ENCODE assay signal across 23 cellular contexts in genomic region chr21:28903448-28903847, GRCh38.
"Had no signal": no experiment of that assay in that cellular context is flagged by ENCODE, and none has a peak within 500 bp of the region (broad histone marks: within the 10 kb centered on the region; RNA-seq: fewer than 3 reads in every experiment).

No MANE protein-coding gene starts in this region.

- DNase-seq: dermis blood vessel endothelial cell; dorsolateral prefrontal cortex; effector CD4-positive, alpha-beta T cell; effector memory CD4-positive, alpha-beta T cell; foreskin keratinocyte; heart left ventricle; hypothalamus; immature natural killer cell; islet precursor cell; kidney; kidney glomerular epithelial cell; left ventricle myocardium superior; lower lobe of right lung; mesenchymal stem cell; mucosa of descending colon had no signal

- FAIRE-seq: colon, endothelial cell of umbilical vein, frontal cortex, kidney had no signal

- ATAC-seq: foreskin keratinocyte, gastroesophageal sphincter, heart left ventricle, left lung, left ventricle myocardium superior, lower lobe of right lung, mucosa of descending colon had no signal

- H3K4me3 ChIP-seq: coronary artery, dorsolateral prefrontal cortex, esophagus muscularis mucosa, gastroesophageal sphincter, heart left ventricle, hepatocyte, left lung, lower lobe of right lung, mucosa of descending colon had no signal

- H2AFZ ChIP-seq: hepatocyte had no signal

- H3K4me1 ChIP-seq: foreskin keratinocyte, heart left ventricle, left lung, lower lobe of right lung had no signal

- H3K27me3 ChIP-seq: esophagus muscularis mucosa, gastroesophageal sphincter, heart left ventricle, hepatocyte, left lung had no signal

- H3K4me2 ChIP-seq: hepatocyte had no signal

- H3K36me3 ChIP-seq: esophagus muscularis mucosa, gastroesophageal sphincter, heart left ventricle, left lung, lower lobe of right lung had no signal

- H3K79me2 ChIP-seq: hepatocyte had no signal

- H3K9me3 ChIP-seq: esophagus muscularis mucosa, gastroesophageal sphincter, heart left ventricle, lower lobe of right lung, mucosa of descending colon had no signal

- H3K27ac ChIP-seq: coronary artery, dorsolateral prefrontal cortex, esophagus muscularis mucosa, foreskin keratinocyte, gastroesophageal sphincter, heart left ventricle, hepatocyte, left lung, lower lobe of right lung had no signal
